12 cellular contexts compared by ENCODE assay signal in the genomic region with DNA sequence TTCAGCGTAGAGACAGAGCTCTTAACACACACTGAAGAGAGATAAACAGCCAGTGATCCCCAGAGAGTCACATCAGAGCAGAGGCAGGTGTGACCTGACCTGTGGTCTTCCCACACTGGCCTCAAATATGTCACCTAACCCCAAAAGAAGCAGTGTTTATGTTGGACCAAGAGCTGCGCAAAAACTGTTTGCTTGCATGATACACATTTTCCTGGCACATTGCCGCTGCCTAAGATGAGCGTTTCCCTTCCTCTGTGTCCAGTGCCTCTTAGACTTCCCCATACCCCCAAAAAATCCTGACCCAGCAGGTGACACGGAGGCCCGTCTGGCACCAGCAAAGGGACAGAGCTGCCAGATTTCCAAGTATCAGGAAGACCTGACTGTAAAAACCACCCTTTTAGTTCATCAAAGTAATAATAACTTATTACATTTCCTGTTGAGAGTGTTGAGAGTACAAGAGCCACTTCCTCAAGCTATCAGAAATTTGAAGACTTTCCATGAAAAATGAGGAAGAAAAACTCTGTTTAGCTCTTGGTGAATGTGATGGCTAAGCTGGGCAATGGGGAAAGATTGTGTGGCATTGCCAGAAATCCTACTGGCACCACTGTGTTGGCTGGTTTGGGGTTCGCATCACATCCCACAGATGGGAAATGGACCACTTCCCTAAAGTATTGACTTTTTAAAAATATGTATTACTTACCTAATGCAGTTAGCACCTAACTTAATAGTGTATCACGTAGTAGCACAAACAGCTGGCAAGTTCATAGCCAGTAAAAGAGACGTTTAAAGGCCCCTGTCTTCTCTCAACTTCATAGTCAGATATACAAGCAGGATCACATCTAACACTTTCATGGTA. TPM values are rescaled to one million over a fixed set of nuclear protein-coding genes. Genes with fewer than 3 reads are reported as not detected.
DNase-seq lines count a peak whose midpoint lies in the region; ATAC-seq lines count a peak whose summit lies in the region.
"Had no signal": no experiment of that assay in that cellular context is flagged by ENCODE, and none has a peak within 500 bp of the region (broad histone marks: within the 10 kb centered on the region; RNA-seq: fewer than 3 reads in every experiment).

No MANE protein-coding gene starts in this region.

- H3K27me3 Mint-ChIP-seq in activated T-helper 2 cell treated with anti-CD3 and anti-CD28 coated beads, Interferon-gamma antibody, Interleukin-2, Interleukin-4, amounts not matched to agents 10 μg/mL and 5 μg/mL and 100 μg/mL, durations not matched to agents 14 hours and 24 hours and 36 hours (ENCODE audit: low read depth) = no peaks in the 10 kb centered on the region

- peaks cover 68% of the 10 kb centered on the region for H3K4me1 Mint-ChIP-seq in activated T-helper 2 cell treated with anti-CD3 and anti-CD28 coated beads, Interferon-gamma antibody, Interleukin-2, Interleukin-4, amounts not matched to agents 10 μg/mL and 5 μg/mL and 100 μg/mL, durations not matched to agents 14 hours and 24 hours and 36 hours (ENCODE audit: low read depth)

- peak overlapping the region; percentile 67 for H3K27ac Mint-ChIP-seq in activated T-helper 2 cell treated with anti-CD3 and anti-CD28 coated beads, Interferon-gamma antibody, Interleukin-2, Interleukin-4, amounts not matched to agents 10 μg/mL and 5 μg/mL and 100 μg/mL, durations not matched to agents 14 hours and 24 hours and 36 hours
- H3K27ac Mint-ChIP-seq: activated CD4-positive, alpha-beta T cell treated with anti-CD3 and anti-CD28 coated beads for 36 hours; B cell had no signal

- DNase-seq in Ammon's horn (ENCODE audit: low spot score) (peak; percentile 23), islet precursor cell (peak; percentile 41), HuH-7.5 (ENCODE audit: low spot score) (no peak), H7 (no peak), activated gamma-delta T cell (lab: John Stamatoyannopoulos, UW) (no peak)
- DNase-seq in activated T-helper 2 cell treated with anti-CD3 and anti-CD28 coated beads, Interferon-gamma antibody, Interleukin-2, Interleukin-4, amounts not matched to agents 10 μg/mL and 5 μg/mL and 100 μg/mL, durations not matched to agents 14 hours and 24 hours and 36 hours (ENCODE audit: low spot score) = no peak
- DNase-seq in stimulated activated CD4-positive, alpha-beta T cell treated with anti-CD3 and anti-CD28 coated beads, Interleukin-2, amount 100 ng/mL, for 24 hours = no peak
- DNase-seq: activated CD4-positive, alpha-beta T cell treated with anti-CD3 and anti-CD28 coated beads for 36 hours; effector CD8-positive, alpha-beta T cell had no signal

- H3K36me3 ChIP-seq in H7 (replicated peaks; ENCODE audit: control insufficient read depth, insufficient read depth, low read length) = no peaks in the 10 kb centered on the region

- no peak overlapping the region for H3K4me3 Mint-ChIP-seq in activated T-helper 2 cell treated with anti-CD3 and anti-CD28 coated beads, Interferon-gamma antibody, Interleukin-2, Interleukin-4, amounts not matched to agents 10 μg/mL and 5 μg/mL and 100 μg/mL, durations not matched to agents 14 hours and 24 hours and 36 hours (ENCODE audit: low read depth)
- H3K4me3 Mint-ChIP-seq: activated CD4-positive, alpha-beta T cell treated with anti-CD3 and anti-CD28 coated beads for 36 hours; B cell had no signal

- peak; percentile 42 for ATAC-seq in HG02981 (IDR thresholded peaks at IDR 0.05; ENCODE audit: unreplicated experiment)
- ATAC-seq: activated CD4-positive, alpha-beta T cell treated with anti-CD3 and anti-CD28 coated beads for 36 hours had no signal

- H3K4me3 ChIP-seq in H7 (ENCODE audit: insufficient read depth, low read depth, low read length) = no peak overlapping the region
- H3K4me3 ChIP-seq: smooth muscle cell had no signal

- peaks cover 53% of the 10 kb centered on the region for H3K36me3 Mint-ChIP-seq in activated T-helper 2 cell treated with anti-CD3 and anti-CD28 coated beads, Interferon-gamma antibody, Interleukin-2, Interleukin-4, amounts not matched to agents 10 μg/mL and 5 μg/mL and 100 μg/mL, durations not matched to agents 14 hours and 24 hours and 36 hours (ENCODE audit: low read depth)

- peaks cover 6% of the 10 kb centered on the region for H3K27me3 ChIP-seq in H7 (ENCODE audit: control insufficient read depth, insufficient read depth, low read length)

- intact Hi-C loops in activated T-helper 2 cell treated with anti-CD3 and anti-CD28 coated beads, Interferon-gamma antibody, Interleukin-2, Interleukin-4, amounts not matched to agents 10 μg/mL and 5 μg/mL and 100 μg/mL, durations not matched to agents 14 hours and 24 hours and 36 hours (cut with micrococcal nuclease) = loop anchor here (10.0 kb wide), 2 partner anchors 513 to 873 kb away; no protein-coding TSS in a partner anchor

- no peaks in the 10 kb centered on the region for H3K9me3 Mint-ChIP-seq in activated T-helper 2 cell treated with anti-CD3 and anti-CD28 coated beads, Interferon-gamma antibody, Interleukin-2, Interleukin-4, amounts not matched to agents 10 μg/mL and 5 μg/mL and 100 μg/mL, durations not matched to agents 14 hours and 24 hours and 36 hours

RNA-seq across cellular contexts. Expression of gene TNFRSF11A, which starts 6.7 kb away (rescaled TPM):
- 38.2 and 43.0 TPM in 2 replicates for total RNA-seq in activated T-helper 2 cell treated with anti-CD3 and anti-CD28 coated beads, Interferon-gamma antibody, Interleukin-2, Interleukin-4, amounts not matched to agents 10 μg/mL and 5 μg/mL and 100 μg/mL, durations not matched to agents 14 hours and 24 hours and 36 hours
- 1.2 and 2.8 TPM in 2 replicates for total RNA-seq in H7 (2014; rRNA removed; shearing (Covaris generic))

Comparison
In these comparisons a context has a peak if more than half of its experiments do, and no peak if none do; other contexts are left out.
1. DNase-seq: peak in Ammon's horn (single experiment) and islet precursor cell (single experiment); none in activated T-helper 2 cell treated with anti-CD3 and anti-CD28 coated beads, Interferon-gamma antibody, Interleukin-2, Interleukin-4, amounts not matched to agents 10 μg/mL and 5 μg/mL and 100 μg/mL, durations not matched to agents 14 hours and 24 hours and 36 hours (single experiment), HuH-7.5 (single experiment), H7 (single experiment), activated gamma-delta T cell (single experiment) and stimulated activated CD4-positive, alpha-beta T cell treated with anti-CD3 and anti-CD28 coated beads, Interleukin-2, amount 100 ng/mL, for 24 hours (0 of 2).
2. RNA of gene TNFRSF11A, which starts 6.7 kb away (total RNA-seq): 38.2 to 43.0 TPM in activated T-helper 2 cell treated with anti-CD3 and anti-CD28 coated beads, Interferon-gamma antibody, Interleukin-2, Interleukin-4, amounts not matched to agents 10 μg/mL and 5 μg/mL and 100 μg/mL, durations not matched to agents 14 hours and 24 hours and 36 hours; 1.2 to 2.8 TPM in H7; every median in the first group is over 10 times any median in the second.